9 cellular contexts compared by ENCODE assay signal in the genomic region with DNA sequence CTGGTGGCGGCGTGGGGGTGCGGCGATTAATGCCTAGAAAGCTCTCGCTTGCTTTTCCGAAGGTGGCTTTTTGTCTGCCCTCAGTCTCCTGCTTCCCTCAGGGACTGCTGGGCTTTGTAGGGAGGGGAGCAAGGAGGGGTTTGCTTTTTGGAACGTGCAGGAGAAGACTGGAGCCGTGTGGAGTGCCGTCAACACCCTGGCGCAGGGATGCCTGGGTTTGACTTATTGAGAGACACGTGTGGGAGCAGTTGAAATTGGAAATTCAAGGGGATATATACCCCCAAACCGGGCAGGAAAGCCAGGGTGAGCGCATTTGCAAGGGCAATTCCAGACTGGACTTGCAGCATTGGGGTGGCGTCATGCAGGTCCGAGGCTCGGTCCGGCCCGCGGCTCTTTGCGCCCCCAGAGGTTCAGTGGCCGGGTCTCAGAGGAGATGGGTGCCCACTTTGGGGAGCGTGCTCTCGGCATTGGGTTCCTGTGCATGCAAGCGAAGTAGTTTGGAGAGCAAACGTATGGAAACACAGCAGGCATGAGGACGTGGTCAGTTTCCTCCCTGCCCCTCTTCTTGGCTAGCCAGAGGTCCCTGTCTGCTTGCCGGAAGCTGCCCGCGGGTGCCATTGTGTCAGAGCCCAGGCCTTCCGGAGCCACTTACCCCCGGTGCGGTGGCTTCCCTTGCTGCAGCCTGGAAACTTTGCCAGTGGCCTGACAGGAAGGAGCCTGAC. TPM values are rescaled to one million over a fixed set of nuclear protein-coding genes. Genes with fewer than 3 reads are reported as not detected.
DNase-seq lines count a peak whose midpoint lies in the region; ATAC-seq and TF ChIP-seq lines count a peak whose summit lies in the region.
"Had no signal": no experiment of that assay in that cellular context is flagged by ENCODE, and none has a peak within 500 bp of the region (broad histone marks: within the 10 kb centered on the region; RNA-seq: fewer than 3 reads in every experiment).

No MANE protein-coding gene starts in this region.

- no peaks in the 10 kb centered on the region for H3K36me3 ChIP-seq in iPS-18a (ENCODE audit: control insufficient read depth, low read depth, low read length)

- no peaks in the 10 kb centered on the region for H3K36me3 Mint-ChIP-seq in WTC11

- TF ChIP-seq CTCF in GM12873 (IDR thresholded peaks at IDR 0.05; ENCODE audit: insufficient read depth, low read depth, low read length, missing control alignments), result peak; percentile 16
- no peak for TF ChIP-seq CTCF in WTC11 (IDR thresholded peaks at IDR 0.05)

- H3K4me3 ChIP-seq in iPS-18a (ENCODE audit: low read length) (peak overlapping the region; percentile 77), skeletal muscle cell (ENCODE audit: low read depth, low read length) (peak overlapping the region; percentile 57)

- no peaks in the 10 kb centered on the region for H3K9me3 ChIP-seq in iPS-18a (ENCODE audit: control insufficient read depth, low read depth, low read length)

- H3K4me1 ChIP-seq in iPS-18a (ENCODE audit: control insufficient read depth, low read depth, low read length), result peaks cover 6% of the 10 kb centered on the region

- DNase-seq in WTC11 (ENCODE audit: low spot score) (peak; percentile 30), skeletal muscle cell (ENCODE audit: low read depth) (no peak)
- no peak for DNase-seq in stimulated activated CD4-positive, alpha-beta T cell treated with anti-CD3 and anti-CD28 coated beads, Interleukin-4, amount 100 ng/mL, for 1 hour
- DNase-seq: activated CD4-positive, alpha-beta T cell treated with anti-CD3 and anti-CD28 coated beads for 48 hours had no signal

- H3K27ac ChIP-seq in iPS-18a (ENCODE audit: low read length), result no peak overlapping the region

- peaks cover 50% of the 10 kb centered on the region for H3K27me3 ChIP-seq in iPS-18a (ENCODE audit: control insufficient read depth, insufficient read depth, low read length)

- no peaks in the 10 kb centered on the region for H3K9me3 Mint-ChIP-seq in WTC11
- H3K9me3 Mint-ChIP-seq: central memory CD8-positive, alpha-beta T cell had no signal

- H3K27ac Mint-ChIP-seq in WTC11, result no peak overlapping the region

- CTCF ChIA-PET in WTC11 (lab: Charles Lee), result interaction anchor here (0.7 to 4.2 kb wide), 7 partner anchors 40 to 717 kb away, joined by 3 to 85 read pairs (median 41); no protein-coding TSS in a partner anchor

- H3K4me1 Mint-ChIP-seq in WTC11, result peaks cover 20% of the 10 kb centered on the region

- no peak for ATAC-seq in WTC11
- no peak for ATAC-seq in HG03108 (IDR thresholded peaks at IDR 0.05; ENCODE audit: unreplicated experiment)
- no peak for ATAC-seq in HG03520 (IDR thresholded peaks at IDR 0.05; ENCODE audit: unreplicated experiment)

- peak overlapping the region; percentile 96 for H3K4me3 Mint-ChIP-seq in WTC11
- H3K4me3 Mint-ChIP-seq: central memory CD8-positive, alpha-beta T cell had no signal

- peaks cover 65% of the 10 kb centered on the region for H3K27me3 Mint-ChIP-seq in WTC11 (ENCODE audit: low read depth)

- H3K9ac ChIP-seq in iPS-18a (ENCODE audit: low read length), result no peak overlapping the region

- POLR2A ChIA-PET in WTC11 (lab: Charles Lee), result interaction anchor here (0.5 kb wide), 1 partner anchor 423 kb away, joined by 3 read pairs; no protein-coding TSS in a partner anchor

TF ChIP-seq in WTC11, 78 proteins besides CTCF, POLR2A, EP300 and RAD21 (continues in another document):
- TF ChIP-seq ZNF396 (CRISPR knock-in tag; IDR thresholded peaks at IDR 0.05; ENCODE audit: borderline replicate concordance) (no peak), ZNF423 (CRISPR knock-in tag; IDR thresholded peaks at IDR 0.05) (no peak), RORB (CRISPR knock-in tag; IDR thresholded peaks at IDR 0.05) (no peak), JAZF1 (CRISPR knock-in tag; IDR thresholded peaks at IDR 0.05) (no peak), EMX1 (CRISPR knock-in tag; IDR thresholded peaks at IDR 0.05) (no peak), TP53 (CRISPR knock-in tag; IDR thresholded peaks at IDR 0.05) (no peak), ELF4 (CRISPR knock-in tag; IDR thresholded peaks at IDR 0.05; ENCODE audit: low read depth) (no peak), NFATC4 (CRISPR knock-in tag; IDR thresholded peaks at IDR 0.05) (no peak), IRF2 (CRISPR knock-in tag; IDR thresholded peaks at IDR 0.05; ENCODE audit: borderline replicate concordance, low read depth) (no peak), GTF2I (CRISPR knock-in tag; conservative IDR thresholded peaks at IDR 0.05) (no peak)
- TF ChIP-seq, protein P1, sequence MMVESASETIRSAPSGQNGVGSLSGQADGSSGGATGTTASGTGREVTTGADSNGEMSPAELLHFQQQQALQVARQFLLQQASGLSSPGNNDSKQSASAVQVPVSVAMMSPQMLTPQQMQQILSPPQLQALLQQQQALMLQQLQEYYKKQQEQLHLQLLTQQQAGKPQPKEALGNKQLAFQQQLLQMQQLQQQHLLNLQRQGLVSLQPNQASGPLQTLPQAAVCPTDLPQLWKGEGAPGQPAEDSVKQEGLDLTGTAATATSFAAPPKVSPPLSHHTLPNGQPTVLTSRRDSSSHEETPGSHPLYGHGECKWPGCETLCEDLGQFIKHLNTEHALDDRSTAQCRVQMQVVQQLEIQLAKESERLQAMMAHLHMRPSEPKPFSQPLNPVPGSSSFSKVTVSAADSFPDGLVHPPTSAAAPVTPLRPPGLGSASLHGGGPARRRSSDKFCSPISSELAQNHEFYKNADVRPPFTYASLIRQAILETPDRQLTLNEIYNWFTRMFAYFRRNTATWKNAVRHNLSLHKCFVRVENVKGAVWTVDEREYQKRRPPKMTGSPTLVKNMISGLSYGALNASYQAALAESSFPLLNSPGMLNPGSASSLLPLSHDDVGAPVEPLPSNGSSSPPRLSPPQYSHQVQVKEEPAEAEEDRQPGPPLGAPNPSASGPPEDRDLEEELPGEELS (CRISPR knock-in tag; IDR thresholded peaks at IDR 0.05), result no peak
- TF ChIP-seq, protein P2, sequence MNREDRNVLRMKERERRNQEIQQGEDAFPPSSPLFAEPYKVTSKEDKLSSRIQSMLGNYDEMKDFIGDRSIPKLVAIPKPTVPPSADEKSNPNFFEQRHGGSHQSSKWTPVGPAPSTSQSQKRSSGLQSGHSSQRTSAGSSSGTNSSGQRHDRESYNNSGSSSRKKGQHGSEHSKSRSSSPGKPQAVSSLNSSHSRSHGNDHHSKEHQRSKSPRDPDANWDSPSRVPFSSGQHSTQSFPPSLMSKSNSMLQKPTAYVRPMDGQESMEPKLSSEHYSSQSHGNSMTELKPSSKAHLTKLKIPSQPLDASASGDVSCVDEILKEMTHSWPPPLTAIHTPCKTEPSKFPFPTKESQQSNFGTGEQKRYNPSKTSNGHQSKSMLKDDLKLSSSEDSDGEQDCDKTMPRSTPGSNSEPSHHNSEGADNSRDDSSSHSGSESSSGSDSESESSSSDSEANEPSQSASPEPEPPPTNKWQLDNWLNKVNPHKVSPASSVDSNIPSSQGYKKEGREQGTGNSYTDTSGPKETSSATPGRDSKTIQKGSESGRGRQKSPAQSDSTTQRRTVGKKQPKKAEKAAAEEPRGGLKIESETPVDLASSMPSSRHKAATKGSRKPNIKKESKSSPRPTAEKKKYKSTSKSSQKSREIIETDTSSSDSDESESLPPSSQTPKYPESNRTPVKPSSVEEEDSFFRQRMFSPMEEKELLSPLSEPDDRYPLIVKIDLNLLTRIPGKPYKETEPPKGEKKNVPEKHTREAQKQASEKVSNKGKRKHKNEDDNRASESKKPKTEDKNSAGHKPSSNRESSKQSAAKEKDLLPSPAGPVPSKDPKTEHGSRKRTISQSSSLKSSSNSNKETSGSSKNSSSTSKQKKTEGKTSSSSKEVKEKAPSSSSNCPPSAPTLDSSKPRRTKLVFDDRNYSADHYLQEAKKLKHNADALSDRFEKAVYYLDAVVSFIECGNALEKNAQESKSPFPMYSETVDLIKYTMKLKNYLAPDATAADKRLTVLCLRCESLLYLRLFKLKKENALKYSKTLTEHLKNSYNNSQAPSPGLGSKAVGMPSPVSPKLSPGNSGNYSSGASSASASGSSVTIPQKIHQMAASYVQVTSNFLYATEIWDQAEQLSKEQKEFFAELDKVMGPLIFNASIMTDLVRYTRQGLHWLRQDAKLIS (CRISPR knock-in tag; IDR thresholded peaks at IDR 0.05; ENCODE audit: borderline replicate concordance), result no peak
- TF ChIP-seq, protein P3, sequence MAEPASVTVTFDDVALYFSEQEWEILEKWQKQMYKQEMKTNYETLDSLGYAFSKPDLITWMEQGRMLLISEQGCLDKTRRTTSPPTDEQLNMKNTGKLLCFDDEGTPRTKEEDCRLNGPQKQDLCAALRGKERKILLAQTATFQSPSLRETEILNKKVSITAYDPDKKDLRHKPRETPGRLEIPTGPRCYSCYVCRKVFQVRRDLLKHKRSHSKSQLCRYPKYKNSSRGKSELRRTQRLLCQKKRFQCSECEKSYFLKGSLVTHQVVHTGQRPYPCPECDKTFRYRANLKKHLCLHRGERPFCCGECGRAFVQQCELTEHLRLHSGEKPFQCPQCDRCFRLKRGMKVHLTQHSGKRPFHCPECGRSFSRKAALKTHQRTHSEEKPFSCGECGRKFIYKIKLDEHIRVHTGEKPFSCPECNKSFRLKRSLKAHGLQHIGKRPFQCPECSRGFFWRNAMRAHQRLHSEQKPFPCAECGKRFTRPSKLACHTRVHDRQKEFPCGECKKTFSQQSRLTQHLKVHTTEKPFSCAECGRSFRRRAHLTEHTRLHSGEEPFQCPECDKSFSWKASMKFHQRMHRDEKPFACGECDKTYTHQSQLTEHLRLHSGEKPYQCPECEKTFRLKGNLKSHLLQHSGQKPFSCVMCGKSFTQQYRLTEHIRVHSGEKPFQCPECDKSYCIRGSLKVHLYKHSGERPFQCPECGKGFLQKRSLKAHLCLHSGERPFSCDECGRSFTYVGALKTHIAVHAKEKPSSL (CRISPR knock-in tag; conservative IDR thresholded peaks at IDR 0.05), result no peak

RNA-seq across cellular contexts. Expression of a gene that starts 2.2 kb away (rescaled TPM):
- total RNA-seq in WTC11 (2021), result 7.0 to 9.9 TPM (median 8.2 TPM) in 3 replicates
